In the genomic region with DNA sequence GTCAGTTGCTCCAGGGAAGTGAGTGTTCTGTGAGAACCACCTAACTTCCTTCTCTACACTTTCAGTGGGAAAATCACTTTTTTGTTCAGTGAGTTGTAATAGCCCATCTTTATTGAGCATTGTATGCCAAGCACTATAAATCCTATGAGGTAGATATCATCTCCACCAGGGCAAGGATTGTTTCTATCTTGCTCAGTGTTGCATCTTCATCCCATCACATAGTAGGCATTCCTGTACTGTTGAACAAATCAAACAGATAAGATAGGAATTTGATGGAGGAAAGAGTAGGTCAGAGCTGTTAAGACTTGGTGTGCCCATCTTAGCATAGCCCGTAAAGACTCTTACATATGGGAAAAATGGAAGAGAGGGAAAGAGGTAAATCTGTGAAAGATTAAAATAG, we compare ENCODE assay signal across 8 cellular contexts. TPM values are rescaled to one million over a fixed set of nuclear protein-coding genes. Genes with fewer than 3 reads are reported as not detected.
DNase-seq lines count a peak whose midpoint lies in the region; ATAC-seq and TF ChIP-seq lines count a peak whose summit lies in the region.
"Had no signal": no experiment of that assay in that cellular context is flagged by ENCODE, and none has a peak within 500 bp of the region (broad histone marks: within the 10 kb centered on the region; RNA-seq: fewer than 3 reads in every experiment).

No MANE protein-coding gene starts in this region.

- no peak overlapping the region for H3K56ac ChIP-seq in IMR-90 (ENCODE audit: extremely low read depth, insufficient read depth, low read length)

- 0 out of 2 replicates have a peak overlapping the region, but pooled peaks have one; percentile 12 for H2BK20ac ChIP-seq in IMR-90 (ENCODE audit: low read depth, low read length)

- H4K91ac ChIP-seq in IMR-90 (ENCODE audit: insufficient read depth, low read depth, low read length) = peak overlapping the region; percentile 19

- H2AFZ ChIP-seq in IMR-90 (replicated peaks; ENCODE audit: low read length, poor library complexity) = no peak overlapping the region

- H2BK15ac ChIP-seq in IMR-90 (ENCODE audit: low read depth, low read length) = 0 out of 3 replicates have a peak overlapping the region, but pooled peaks have one; percentile 18

- no peak for TF ChIP-seq POLR2A in IMR-90 (IDR thresholded peaks at IDR 0.05; ENCODE audit: low read depth, low read length)
- no peak for TF ChIP-seq POLR2A in right lobe of liver (IDR thresholded peaks at IDR 0.05)

- peak overlapping the region; percentile 65 for H3K27ac Mint-ChIP-seq in activated T-helper 2 cell treated with anti-CD3 and anti-CD28 coated beads, Interferon-gamma antibody, Interleukin-2, Interleukin-4, amounts not matched to agents 10 μg/mL and 5 μg/mL and 100 μg/mL, durations not matched to agents 14 hours and 24 hours and 36 hours

- no peaks in the 10 kb centered on the region for H3K27me3 Mint-ChIP-seq in activated T-helper 2 cell treated with anti-CD3 and anti-CD28 coated beads, Interferon-gamma antibody, Interleukin-2, Interleukin-4, amounts not matched to agents 10 μg/mL and 5 μg/mL and 100 μg/mL, durations not matched to agents 14 hours and 24 hours and 36 hours (ENCODE audit: low read depth)

- dilution Hi-C loops in IMR-90 (cut with HindIII; ENCODE audit: low sequenced_read_pairs, unreplicated experiment) = loop anchor here (25.0 kb wide), 1 partner anchor 198 kb away; no protein-coding TSS in a partner anchor

- peak overlapping the region; percentile 38 for H2AK9ac ChIP-seq in IMR-90 (replicated peaks; ENCODE audit: low read depth, low read length, poor library complexity)

- POLR2A ChIA-PET in IMR-90 (lab: Charles Lee; ENCODE audit: unreplicated experiment) = no interaction called here

- no CpG with 5 or more reads among the region's 1 CpG for WGBS in IMR-90 (ENCODE audit: extremely low coverage in 2 of 2, insufficient read length in 1 of 2), 2 experiments
- 100% methylated on average over 1 of the region's 1 CpG for WGBS in right lobe of liver (ENCODE audit: insufficient coverage, low coverage, low lambda C conversion rate, missing lambda C conversion rate)

- H3K9me3 Mint-ChIP-seq in activated T-helper 2 cell treated with anti-CD3 and anti-CD28 coated beads, Interferon-gamma antibody, Interleukin-2, Interleukin-4, amounts not matched to agents 10 μg/mL and 5 μg/mL and 100 μg/mL, durations not matched to agents 14 hours and 24 hours and 36 hours = no peaks in the 10 kb centered on the region

- H2AK5ac ChIP-seq in IMR-90 (ENCODE audit: low read depth, low read length) = peak overlapping the region; percentile 71; the same call in 1 of the 2 replicates

- H3K9ac ChIP-seq in IMR-90 (ENCODE audit: low read depth, low read length) (no peak overlapping the region), stomach smooth muscle (ENCODE audit: low read length in 2 of 2) (no peak overlapping the region)

- H3K9me1 ChIP-seq in IMR-90 (ENCODE audit: insufficient read depth, low read length) = peaks cover 25% of the 10 kb centered on the region

- H3K14ac ChIP-seq in IMR-90 (replicated peaks; ENCODE audit: low read depth, low read length) = no peak overlapping the region

- intact Hi-C loops in IMR-90 (cut with micrococcal nuclease) (no loop called here), right lobe of liver (cut with DNase I) (loop anchor here in 1 of 2 donors (10.0 kb wide), 1 partner anchor 80 kb away; no protein-coding TSS in a partner anchor)
- intact Hi-C loops in activated T-helper 2 cell treated with anti-CD3 and anti-CD28 coated beads, Interferon-gamma antibody, Interleukin-2, Interleukin-4, amounts not matched to agents 10 μg/mL and 5 μg/mL and 100 μg/mL, durations not matched to agents 14 hours and 24 hours and 36 hours (cut with micrococcal nuclease) = no loop called here

- no TSS peak for BruUV-seq in IMR-90 (replicated peaks; lab: Mats Ljungman, UMichigan)

- TF ChIP-seq RAD21 in IMR-90 (IDR thresholded peaks at IDR 0.05; ENCODE audit: low read length) = no peak

- no peak overlapping the region for H3K4me2 ChIP-seq in IMR-90 (ENCODE audit: low read depth, low read length)

- TF ChIP-seq CTCF in IMR-90 (conservative IDR thresholded peaks at IDR 0.05; ENCODE audit: low read depth, low read length) (no peak), right lobe of liver (IDR thresholded peaks at IDR 0.05) (no peak)

- H3K23ac ChIP-seq in IMR-90 (ENCODE audit: low read depth, low read length) = peak overlapping the region; percentile 53; the same call in 1 of the 2 replicates

- H3K27ac ChIP-seq in IMR-90 (ENCODE audit: insufficient read depth, low read length) (peak overlapping the region; percentile 47; the same call in 1 of the 2 replicates), right lobe of liver (peak overlapping the region; percentile 41 to 100 (median 100)), stomach smooth muscle (ENCODE audit: low read length) (peak overlapping the region; percentile 12)

- ATAC-seq in IMR-90 (ENCODE audit: low read depth) (no peak), right lobe of liver (no peak)

- DNase-seq in IMR-90 = no peak
- no peak for DNase-seq in activated T-helper 2 cell treated with anti-CD3 and anti-CD28 coated beads, Interferon-gamma antibody, Interleukin-2, Interleukin-4, amounts not matched to agents 10 μg/mL and 5 μg/mL and 100 μg/mL, durations not matched to agents 14 hours and 24 hours and 36 hours (ENCODE audit: low spot score)
- DNase-seq in right lobe of liver = no peak
- DNase-seq in NOMO-1 (lab: John Stamatoyannopoulos, UW; ENCODE audit: unreplicated experiment in 2 of 2) = no peak
- no peak for DNase-seq in NCI-H524 treated with DMSO at 0.1 percent for 48 hours (lab: John Stamatoyannopoulos, UW)
- DNase-seq in NCI-H1092 (lab: John Stamatoyannopoulos, UW) = no peak
- DNase-seq: stimulated activated CD8-positive, alpha-beta memory T cell treated with anti-CD3 and anti-CD28 coated beads, Interleukin-4, amount 100 ng/mL, for 48 hours had no signal

- H3K4me1 Mint-ChIP-seq in activated T-helper 2 cell treated with anti-CD3 and anti-CD28 coated beads, Interferon-gamma antibody, Interleukin-2, Interleukin-4, amounts not matched to agents 10 μg/mL and 5 μg/mL and 100 μg/mL, durations not matched to agents 14 hours and 24 hours and 36 hours (ENCODE audit: low read depth) = peaks cover 49% of the 10 kb centered on the region

- peaks cover 14% of the 10 kb centered on the region for H3K36me3 ChIP-seq in IMR-90 (ENCODE audit: control insufficient read depth, insufficient read depth, low read length)
- peaks cover 2 to 5% (median 4%) of the 10 kb centered on the region in 4 donors for H3K36me3 ChIP-seq in right lobe of liver
- peaks cover 8 to 10% of the 10 kb centered on the region in 2 donors for H3K36me3 ChIP-seq in stomach smooth muscle (ENCODE audit: control insufficient read depth in 2 of 2, insufficient read depth in 2 of 2, low read length in 2 of 2)

- H3K4me1 ChIP-seq in IMR-90 (ENCODE audit: control insufficient read depth, insufficient read depth, low read length) = peaks cover 37% of the 10 kb centered on the region
- peaks cover 0 to 68% (median 33%) of the 10 kb centered on the region in 4 donors for H3K4me1 ChIP-seq in right lobe of liver
- peaks cover 52% of the 10 kb centered on the region for H3K4me1 ChIP-seq in stomach smooth muscle (ENCODE audit: control insufficient read depth, insufficient read depth, low read length)

- in situ Hi-C loops in IMR-90 (cut with MboI; ENCODE audit: low sequenced_read_pairs) = loop anchor here (5.0 kb wide), 1 partner anchor 93 kb away; no protein-coding TSS in a partner anchor

- no peaks in the 10 kb centered on the region for H3K27me3 ChIP-seq in IMR-90 (ENCODE audit: control insufficient read depth, insufficient read depth, low read length)
- no peaks in the 10 kb centered on the region for H3K27me3 ChIP-seq in right lobe of liver
- no peaks in the 10 kb centered on the region for H3K27me3 ChIP-seq in stomach smooth muscle (ENCODE audit: control insufficient read depth in 1 of 2, insufficient read depth in 2 of 2, low read length in 2 of 2)

- H3K79me1 ChIP-seq in IMR-90 (ENCODE audit: low read depth in 1 of 2, low read length in 2 of 2) = peaks cover 52 to 76% of the 10 kb centered on the region in 2 experiments

- H3K9me3 ChIP-seq in IMR-90 (ENCODE audit: control insufficient read depth, insufficient read depth, low read length) = no peaks in the 10 kb centered on the region
- no peaks in the 10 kb centered on the region for H3K9me3 ChIP-seq in right lobe of liver
- H3K9me3 ChIP-seq in stomach smooth muscle (ENCODE audit: control insufficient read depth in 2 of 2, low read length in 2 of 2) = no peaks in the 10 kb centered on the region

- no peak overlapping the region for H3K18ac ChIP-seq in IMR-90 (ENCODE audit: low read depth, low read length)

- H3K4ac ChIP-seq in IMR-90 (ENCODE audit: low read depth, low read length) = peak overlapping the region; percentile 63

- H3K4me3 ChIP-seq in IMR-90 (ENCODE audit: insufficient read depth, low read depth, low read length) = no peak overlapping the region
- H3K4me3 ChIP-seq in right lobe of liver = no peak overlapping the region
- H3K4me3 ChIP-seq in stomach smooth muscle (ENCODE audit: low read length in 2 of 2) = no peak overlapping the region

- H4K5ac ChIP-seq in IMR-90 (ENCODE audit: low read depth, low read length) = 0 out of 2 replicates have a peak overlapping the region, but pooled peaks have one; percentile 15

- CTCF ChIA-PET in IMR-90 (lab: Yijun Ruan, JAX) = interaction anchor here (1.4 kb wide), 1 partner anchor 93 kb away, joined by 4 read pairs; no protein-coding TSS in a partner anchor

- H2BK120ac ChIP-seq in IMR-90 (ENCODE audit: low read depth, low read length) = no peak overlapping the region

- peaks cover 18% of the 10 kb centered on the region for H4K20me1 ChIP-seq in IMR-90 (ENCODE audit: insufficient read depth, low read length)

- peaks cover 28% of the 10 kb centered on the region for H3K36me3 Mint-ChIP-seq in activated T-helper 2 cell treated with anti-CD3 and anti-CD28 coated beads, Interferon-gamma antibody, Interleukin-2, Interleukin-4, amounts not matched to agents 10 μg/mL and 5 μg/mL and 100 μg/mL, durations not matched to agents 14 hours and 24 hours and 36 hours (ENCODE audit: low read depth)

- no peak overlapping the region for H3K4me3 Mint-ChIP-seq in activated T-helper 2 cell treated with anti-CD3 and anti-CD28 coated beads, Interferon-gamma antibody, Interleukin-2, Interleukin-4, amounts not matched to agents 10 μg/mL and 5 μg/mL and 100 μg/mL, durations not matched to agents 14 hours and 24 hours and 36 hours (ENCODE audit: low read depth)

- H4K8ac ChIP-seq in IMR-90 (ENCODE audit: low read depth in 2 of 2, low read length in 2 of 2) = no peak overlapping the region; a peak in 1 of 4 replicates

- H2BK5ac ChIP-seq in IMR-90 (ENCODE audit: low read depth, low read length, poor library complexity, severe bottlenecking) = peak overlapping the region; percentile 36

RNA-seq across cellular contexts. Expression of gene PIGV, which starts 2.9 kb away (rescaled TPM):
- total RNA-seq in IMR-90 (2012; rRNA removed) (8.6 and 10.6 TPM in 2 replicates), right lobe of liver (10 to 100 TPM; 13.2 to 27.8 (median 19.2) TPM)
- 6.9 and 7.2 TPM in 2 replicates for polyA plus RNA-seq in IMR-90 (2012; rRNA removed)
- polyA plus RNA-seq in IMR-90 (2012; cell fraction: cytosol; rRNA removed) = 7.4 and 11.3 TPM in 2 replicates
- 10.5 and 15.8 TPM in 2 replicates for polyA plus RNA-seq in IMR-90 (2012; cell fraction: nucleus; rRNA removed; ENCODE audit: low replicate concordance)
- 19.4 and 20.1 TPM in 2 replicates for total RNA-seq in activated T-helper 2 cell treated with anti-CD3 and anti-CD28 coated beads, Interferon-gamma antibody, Interleukin-2, Interleukin-4, amounts not matched to agents 10 μg/mL and 5 μg/mL and 100 μg/mL, durations not matched to agents 14 hours and 24 hours and 36 hours

RNA-seq across cellular contexts. Expression of gene ZDHHC18, which starts 41.6 kb away (rescaled TPM):
- total RNA-seq in IMR-90 (2012; rRNA removed) = 9.4 and 12.5 TPM in 2 replicates
- 37.0 and 38.4 TPM in 2 replicates for polyA plus RNA-seq in IMR-90 (2012; rRNA removed)
- polyA plus RNA-seq in IMR-90 (2012; cell fraction: cytosol; rRNA removed) = 16.2 and 37.8 TPM in 2 replicates
- polyA plus RNA-seq in IMR-90 (2012; cell fraction: nucleus; rRNA removed; ENCODE audit: low replicate concordance) = 40.6 and 50.7 TPM in 2 replicates
- 62.7 and 64.3 TPM in 2 replicates for total RNA-seq in activated T-helper 2 cell treated with anti-CD3 and anti-CD28 coated beads, Interferon-gamma antibody, Interleukin-2, Interleukin-4, amounts not matched to agents 10 μg/mL and 5 μg/mL and 100 μg/mL, durations not matched to agents 14 hours and 24 hours and 36 hours
- total RNA-seq in right lobe of liver = 10 to 100 TPM in 5 of 6 experiments, 1 to 10 TPM in 1; 9.6 to 16.9 (median 14.1) TPM

Comparison
In these comparisons a context has a peak if more than half of its experiments do, and no peak if none do; other contexts are left out.
1. H3K27ac ChIP-seq: peak in every context shown above with its lines; median percentile 100 in right lobe of liver; 47 in IMR-90; 12 in stomach smooth muscle.